In the genomic region with DNA sequence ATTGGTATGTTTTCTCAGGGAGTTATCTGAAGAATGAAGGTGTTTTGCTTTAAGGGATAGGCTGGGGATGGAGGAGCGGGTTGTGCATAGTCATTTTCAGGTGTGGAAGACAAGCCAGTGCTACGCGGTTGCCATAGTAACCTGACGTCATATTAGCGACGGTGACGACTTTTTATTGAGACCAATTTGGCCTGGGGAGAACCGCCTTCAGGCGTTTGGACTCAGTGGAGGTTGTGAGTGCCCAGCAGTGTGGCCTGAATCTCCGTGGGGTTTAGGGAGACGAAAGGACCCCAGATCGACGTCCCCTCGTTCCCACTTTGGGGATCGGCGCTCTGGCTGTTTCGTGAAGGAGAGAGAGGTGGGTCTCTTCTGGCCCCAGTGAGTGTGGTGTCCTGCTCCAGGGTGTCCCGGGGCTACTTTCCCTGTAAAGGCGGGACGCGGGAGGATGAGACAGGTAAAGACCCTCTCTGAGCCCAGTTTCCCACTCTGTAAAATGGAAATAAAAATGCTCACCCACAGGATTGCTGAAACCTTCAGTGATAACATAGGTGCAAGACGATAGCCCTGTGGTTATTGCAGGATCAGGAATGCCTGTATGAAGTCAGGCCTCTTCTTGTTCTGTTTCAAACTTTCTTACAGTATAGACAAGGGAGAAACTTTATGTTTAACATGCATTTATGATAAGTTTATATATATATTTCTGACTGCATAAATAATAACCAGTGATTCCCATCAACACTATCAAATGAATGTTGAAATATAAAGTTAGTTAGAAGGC, we compare ENCODE assay signal across 1 cellular context.
A peak's percentile ranks its signal among the peaks of the same experiment; 100 is the strongest.
TF ChIP-seq lines count a peak whose summit lies in the region.

No MANE protein-coding gene starts in this region.

TF ChIP-seq in HCT116, 20 proteins besides CTCF, POLR2A, EP300 and RAD21 (continued from another document):
- TF ChIP-seq SRF (IDR thresholded peaks at IDR 0.05; ENCODE audit: low read depth) (peak; percentile 86), SP1 (IDR thresholded peaks at IDR 0.05; ENCODE audit: low read depth) (0 out of 2 replicates have a peak, but pooled peaks have one; percentile 22), SIN3A (IDR thresholded peaks at IDR 0.05; ENCODE audit: low read depth) (0 out of 2 replicates have a peak, but pooled peaks have one; percentile 3)
